16 cellular contexts compared by ENCODE assay signal in the genomic region with DNA sequence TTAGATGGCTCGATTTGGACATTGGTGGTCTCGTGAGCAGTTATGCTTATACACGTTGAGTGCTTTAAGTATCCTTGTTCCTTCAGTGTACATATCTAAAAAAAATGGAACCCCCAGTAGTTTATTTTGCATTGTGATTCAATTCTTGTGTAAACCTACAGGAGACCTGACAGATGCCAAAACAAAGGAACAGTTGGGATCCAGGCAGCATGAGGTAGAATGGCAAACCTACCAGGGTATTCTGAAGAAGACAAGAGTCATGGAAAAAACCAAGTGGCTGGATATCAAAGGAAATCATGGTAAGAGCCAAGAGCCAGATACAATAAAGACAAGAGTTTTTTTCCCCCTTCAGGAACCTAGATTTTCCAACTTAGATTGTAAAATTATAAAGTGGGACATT. TPM values are rescaled to one million over a fixed set of nuclear protein-coding genes. Genes with fewer than 3 reads are reported as not detected.
A peak's percentile ranks its signal among the peaks of the same experiment; 100 is the strongest.
DNase-seq lines count a peak whose midpoint lies in the region; ATAC-seq and TF ChIP-seq lines count a peak whose summit lies in the region.
"Had no signal": no experiment of that assay in that cellular context is flagged by ENCODE, and none has a peak within 500 bp of the region (broad histone marks: within the 10 kb centered on the region; RNA-seq: fewer than 3 reads in every experiment).

No MANE protein-coding gene starts in this region.

- no peak overlapping the region for H3K27ac Mint-ChIP-seq in T-helper 2 cell treated with Interferon-gamma antibody and Interleukin-4, amounts not matched to agents 5 μg/mL and 100 μg/mL, for 36 hours
- H3K27ac Mint-ChIP-seq in activated T-helper 1 cell treated with anti-CD3 and anti-CD28 coated beads, Interleukin-12 subunit alpha, Interleukin-12 subunit beta, Interleukin-2, Interleukin-4 antibody, amounts not matched to agents 30 ng/mL and 10 ng/mL and 1 ng/mL, durations not matched to agents 14 hours and 24 hours and 36 hours, result no peak overlapping the region
- H3K27ac Mint-ChIP-seq in progenitor cell of endocrine pancreas, result peak overlapping the region; percentile 67
- H3K27ac Mint-ChIP-seq: stimulated activated naive B cell treated with anti-CD40 and anti-IgM and Interleukin-4, amounts not matched to agents 10 μg/mL and 1 μg/mL and 100 μg/mL, for 72 hours had no signal

- H3K9me3 Mint-ChIP-seq in T-helper 2 cell treated with Interferon-gamma antibody and Interleukin-4, amounts not matched to agents 5 μg/mL and 100 μg/mL, for 36 hours, result no peaks in the 10 kb centered on the region
- no peaks in the 10 kb centered on the region for H3K9me3 Mint-ChIP-seq in activated T-helper 1 cell treated with anti-CD3 and anti-CD28 coated beads, Interleukin-12 subunit alpha, Interleukin-12 subunit beta, Interleukin-2, Interleukin-4 antibody, amounts not matched to agents 30 ng/mL and 10 ng/mL and 1 ng/mL, durations not matched to agents 14 hours and 24 hours and 36 hours
- H3K9me3 Mint-ChIP-seq in progenitor cell of endocrine pancreas (ENCODE audit: low read depth), result no peaks in the 10 kb centered on the region
- H3K9me3 Mint-ChIP-seq: stimulated activated naive B cell treated with anti-CD40 and anti-IgM and Interleukin-4, amounts not matched to agents 10 μg/mL and 1 μg/mL and 100 μg/mL, for 72 hours had no signal

- no peak for ATAC-seq in HG03159 (IDR thresholded peaks at IDR 0.05; ENCODE audit: unreplicated experiment)
- ATAC-seq: activated CD4-positive, CD25-positive, alpha-beta regulatory T cell treated with anti-CD3 and anti-CD28 coated beads, Interleukin-2, amount 50 U/mL, for 24 hours; right cardiac atrium; stimulated activated naive B cell treated with anti-CD40 and anti-IgM and Interleukin-4, amounts not matched to agents 10 μg/mL and 1 μg/mL and 100 μg/mL, for 72 hours had no signal

- H3K4me1 Mint-ChIP-seq in T-helper 2 cell treated with Interferon-gamma antibody and Interleukin-4, amounts not matched to agents 5 μg/mL and 100 μg/mL, for 36 hours (ENCODE audit: low read depth), result peaks cover 34% of the 10 kb centered on the region
- peaks cover 43% of the 10 kb centered on the region for H3K4me1 Mint-ChIP-seq in activated T-helper 1 cell treated with anti-CD3 and anti-CD28 coated beads, Interleukin-12 subunit alpha, Interleukin-12 subunit beta, Interleukin-2, Interleukin-4 antibody, amounts not matched to agents 30 ng/mL and 10 ng/mL and 1 ng/mL, durations not matched to agents 14 hours and 24 hours and 36 hours (ENCODE audit: low read depth)
- peaks cover 15% of the 10 kb centered on the region for H3K4me1 Mint-ChIP-seq in progenitor cell of endocrine pancreas (ENCODE audit: low read depth)

- peaks cover 2% of the 10 kb centered on the region for H3K27me3 Mint-ChIP-seq in T-helper 2 cell treated with Interferon-gamma antibody and Interleukin-4, amounts not matched to agents 5 μg/mL and 100 μg/mL, for 36 hours (ENCODE audit: low read depth)
- peaks cover 2% of the 10 kb centered on the region for H3K27me3 Mint-ChIP-seq in activated T-helper 1 cell treated with anti-CD3 and anti-CD28 coated beads, Interleukin-12 subunit alpha, Interleukin-12 subunit beta, Interleukin-2, Interleukin-4 antibody, amounts not matched to agents 30 ng/mL and 10 ng/mL and 1 ng/mL, durations not matched to agents 14 hours and 24 hours and 36 hours (ENCODE audit: insufficient read depth)
- no peaks in the 10 kb centered on the region for H3K27me3 Mint-ChIP-seq in progenitor cell of endocrine pancreas
- H3K27me3 Mint-ChIP-seq: stimulated activated naive B cell treated with anti-CD40 and anti-IgM and Interleukin-4, amounts not matched to agents 10 μg/mL and 1 μg/mL and 100 μg/mL, for 72 hours had no signal

- peaks cover 31% of the 10 kb centered on the region for H3K36me3 Mint-ChIP-seq in T-helper 2 cell treated with Interferon-gamma antibody and Interleukin-4, amounts not matched to agents 5 μg/mL and 100 μg/mL, for 36 hours (ENCODE audit: low read depth)
- peaks cover 34% of the 10 kb centered on the region for H3K36me3 Mint-ChIP-seq in activated T-helper 1 cell treated with anti-CD3 and anti-CD28 coated beads, Interleukin-12 subunit alpha, Interleukin-12 subunit beta, Interleukin-2, Interleukin-4 antibody, amounts not matched to agents 30 ng/mL and 10 ng/mL and 1 ng/mL, durations not matched to agents 14 hours and 24 hours and 36 hours (ENCODE audit: low read depth)
- H3K36me3 Mint-ChIP-seq in progenitor cell of endocrine pancreas (ENCODE audit: insufficient read depth), result peaks cover 19% of the 10 kb centered on the region

- H3K4me3 Mint-ChIP-seq in T-helper 2 cell treated with Interferon-gamma antibody and Interleukin-4, amounts not matched to agents 5 μg/mL and 100 μg/mL, for 36 hours, result peak overlapping the region; percentile 93
- H3K4me3 Mint-ChIP-seq in activated T-helper 1 cell treated with anti-CD3 and anti-CD28 coated beads, Interleukin-12 subunit alpha, Interleukin-12 subunit beta, Interleukin-2, Interleukin-4 antibody, amounts not matched to agents 30 ng/mL and 10 ng/mL and 1 ng/mL, durations not matched to agents 14 hours and 24 hours and 36 hours, result peak overlapping the region; percentile 96
- no peak overlapping the region for H3K4me3 Mint-ChIP-seq in progenitor cell of endocrine pancreas (ENCODE audit: low read depth)

- no peak for TF ChIP-seq CTCF in progenitor cell of endocrine pancreas (IDR thresholded peaks at IDR 0.05; ENCODE audit: unreplicated experiment)

- intact Hi-C loops in activated T-helper 1 cell treated with anti-CD3 and anti-CD28 coated beads, Interleukin-12 subunit alpha, Interleukin-12 subunit beta, Interleukin-2, Interleukin-4 antibody, amounts not matched to agents 30 ng/mL and 10 ng/mL and 1 ng/mL, durations not matched to agents 14 hours and 24 hours and 36 hours (cut with micrococcal nuclease), result loop anchor here (2.0 kb wide), 1 partner anchor 15 kb away; no protein-coding TSS in a partner anchor
- intact Hi-C loops in posterior cingulate gyrus (cut with DNase I), result no loop called here

- no peak for DNase-seq in T-helper 2 cell treated with Interferon-gamma antibody and Interleukin-4, amounts not matched to agents 5 μg/mL and 100 μg/mL, for 36 hours (ENCODE audit: low spot score)
- DNase-seq in T-helper 2 cell, result no peak
- peak; percentile 66 for DNase-seq in NCI-H2081 treated with DMSO at 0.1 percent for 48 hours (lab: John Stamatoyannopoulos, UW)
- DNase-seq in activated T-helper 1 cell treated with anti-CD3 and anti-CD28 coated beads, Interleukin-12 subunit alpha, Interleukin-12 subunit beta, Interleukin-2, Interleukin-4 antibody, amounts not matched to agents 30 ng/mL and 10 ng/mL and 1 ng/mL, durations not matched to agents 14 hours and 24 hours and 36 hours (ENCODE audit: low spot score), result no peak
- no peak for DNase-seq in progenitor cell of endocrine pancreas (ENCODE audit: low spot score, unreplicated experiment)
- no peak for DNase-seq in SW480 (ENCODE audit: low spot score)
- DNase-seq in posterior cingulate gyrus, result no peak
- DNase-seq: effector CD4-positive, alpha-beta T cell; EL; Kasumi-1; NCI-H1417 treated with DMSO at 0.1 percent for 48 hours; nucleus accumbens; right cardiac atrium; stimulated activated naive B cell treated with anti-CD40 and anti-IgM and Interleukin-4, amounts not matched to agents 10 μg/mL and 1 μg/mL and 100 μg/mL, for 72 hours had no signal

RNA-seq across cellular contexts. Expression of a gene that starts 2.0 kb away (rescaled TPM):
- total RNA-seq in activated T-helper 1 cell treated with anti-CD3 and anti-CD28 coated beads, Interleukin-12 subunit alpha, Interleukin-12 subunit beta, Interleukin-2, Interleukin-4 antibody, amounts not matched to agents 30 ng/mL and 10 ng/mL and 1 ng/mL, durations not matched to agents 14 hours and 24 hours and 36 hours, result 16.4 and 18.6 TPM in 2 replicates
- total RNA-seq in progenitor cell of endocrine pancreas, result 28.9 and 30.2 TPM in 2 replicates

RNA-seq across cellular contexts. Expression of a gene that starts 29.5 kb away (rescaled TPM):
- total RNA-seq in activated T-helper 1 cell treated with anti-CD3 and anti-CD28 coated beads, Interleukin-12 subunit alpha, Interleukin-12 subunit beta, Interleukin-2, Interleukin-4 antibody, amounts not matched to agents 30 ng/mL and 10 ng/mL and 1 ng/mL, durations not matched to agents 14 hours and 24 hours and 36 hours, result 29.1 and 35.3 TPM in 2 replicates
- 38.1 and 39.1 TPM in 2 replicates for total RNA-seq in progenitor cell of endocrine pancreas

RNA-seq across cellular contexts. Expression of a gene that starts 49.9 kb away (rescaled TPM):
- total RNA-seq in activated T-helper 1 cell treated with anti-CD3 and anti-CD28 coated beads, Interleukin-12 subunit alpha, Interleukin-12 subunit beta, Interleukin-2, Interleukin-4 antibody, amounts not matched to agents 30 ng/mL and 10 ng/mL and 1 ng/mL, durations not matched to agents 14 hours and 24 hours and 36 hours, result 57.7 and 60.2 TPM in 2 replicates
- 43.2 and 44.1 TPM in 2 replicates for total RNA-seq in progenitor cell of endocrine pancreas
